Comparison of ENCODE assay signal across 24 cellular contexts in the genomic region with DNA sequence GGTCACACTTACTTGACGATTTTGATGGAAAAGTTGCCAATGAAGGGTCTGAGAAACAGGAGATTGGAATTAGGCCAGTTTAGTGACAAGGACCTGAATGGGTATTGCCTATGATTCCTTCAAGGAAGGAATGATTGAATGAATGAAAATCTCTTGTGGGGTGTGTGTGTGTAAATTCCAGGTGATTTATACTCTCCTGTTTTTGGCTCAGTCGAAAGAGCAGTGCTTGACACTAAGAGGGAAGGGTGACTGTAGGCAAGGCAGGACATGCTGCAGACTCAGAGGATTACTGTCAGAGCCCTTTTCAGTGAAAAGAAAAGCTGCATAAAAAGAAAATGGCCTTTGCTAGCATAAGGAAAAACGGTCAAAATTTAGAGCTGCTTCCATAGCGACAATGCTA.
"Had no signal": no experiment of that assay in that cellular context is flagged by ENCODE, and none has a peak within 500 bp of the region (broad histone marks: within the 10 kb centered on the region; RNA-seq: fewer than 3 reads in every experiment).

No MANE protein-coding gene starts in this region.

- H3K27ac ChIP-seq: body of pancreas, hepatocyte, pancreas, right lobe of liver, tibial artery, VCaP had no signal

- ATAC-seq: activated CD8-positive, alpha-beta T cell treated with anti-CD3 and anti-CD28 coated beads, Interleukin-2, amount 10 ng/mL, durations not matched to agents 7 days and 5 days; activated naive CD8-positive, alpha-beta T cell treated with anti-CD3 and anti-CD28 coated beads, Interleukin-2, amount 50 U/mL, for 24 hours; body of pancreas; left ventricle myocardium superior; natural killer cell treated with Interleukin-12 subunit alpha and Interleukin-12 subunit beta and Interleukin-15 and Interleukin-18, amount 100 ng/mL, for 72 hours; pancreas; right lobe of liver; stimulated activated effector memory CD8-positive, alpha-beta T cell treated with anti-CD3 and anti-CD28 coated beads, Interleukin-12 subunit alpha, Interleukin-12 subunit beta, amount 100 ng/mL, for 72 hours; stimulated activated naive CD8-positive, alpha-beta T cell treated with anti-CD3 and anti-CD28 coated beads, Interleukin-15, amount 100 ng/mL, for 72 hours; T-cell had no signal

- H3K4me3 ChIP-seq: body of pancreas, hepatocyte, pancreas, right lobe of liver, skin epidermis, tibial artery had no signal

- H3K36me3 Mint-ChIP-seq: natural killer cell treated with Interleukin-12 subunit alpha and Interleukin-12 subunit beta and Interleukin-15 and Interleukin-18, amount 100 ng/mL, for 72 hours; stimulated activated effector memory CD8-positive, alpha-beta T cell treated with anti-CD3 and anti-CD28 coated beads, Interleukin-12 subunit alpha, Interleukin-12 subunit beta, amount 100 ng/mL, for 72 hours; T-cell had no signal

- H3K9me3 Mint-ChIP-seq: activated CD4-positive, alpha-beta T cell treated with anti-CD3 and anti-CD28 coated beads, Interleukin-2, amount 10 ng/mL, durations not matched to agents 7 days and 5 days; activated naive CD8-positive, alpha-beta T cell treated with anti-CD3 and anti-CD28 coated beads, Interleukin-2, amount 50 U/mL, for 24 hours; activated T-helper 1 cell treated with anti-CD3 and anti-CD28 coated beads, Interleukin-12 subunit alpha, Interleukin-12 subunit beta, Interleukin-2, Interleukin-4 antibody, amounts not matched to agents 30 ng/mL and 10 ng/mL and 1 ng/mL, durations not matched to agents 14 hours and 24 hours and 36 hours; central memory CD8-positive, alpha-beta T cell; natural killer cell treated with Interleukin-12 subunit alpha and Interleukin-12 subunit beta and Interleukin-15 and Interleukin-18, amount 100 ng/mL, for 72 hours; stimulated activated effector memory CD8-positive, alpha-beta T cell treated with anti-CD3 and anti-CD28 coated beads, Interleukin-12 subunit alpha, Interleukin-12 subunit beta, amount 100 ng/mL, for 72 hours; stimulated activated naive CD8-positive, alpha-beta T cell treated with anti-CD3 and anti-CD28 coated beads, Interleukin-15, amount 100 ng/mL, for 72 hours; T-cell; T-helper 2 cell treated with Interferon-gamma antibody and Interleukin-4, amounts not matched to agents 5 μg/mL and 100 μg/mL, for 36 hours had no signal

- DNase-seq: activated CD4-positive, alpha-beta T cell treated with anti-CD3 and anti-CD28 coated beads, Interleukin-2, amount 10 ng/mL, durations not matched to agents 7 days and 5 days; activated CD4-positive, CD25-positive, alpha-beta regulatory T cell treated with anti-CD3 and anti-CD28 coated beads, Interleukin-2, amount 50 U/mL, for 72 hours; activated CD8-positive, alpha-beta T cell treated with anti-CD3 and anti-CD28 coated beads, Interleukin-2, amount 10 ng/mL, durations not matched to agents 7 days and 5 days; activated gamma-delta T cell; activated naive CD4-positive, alpha-beta T cell treated with anti-CD3 and anti-CD28 coated beads, Interleukin-2, amount 50 U/mL, for 16 hours; activated naive CD8-positive, alpha-beta T cell treated with anti-CD3 and anti-CD28 coated beads, Interleukin-2, amount 50 U/mL, for 24 hours; anterior cingulate cortex; body of pancreas; glutamatergic neuron; left ventricle myocardium superior; pancreas; right lobe of liver; stimulated activated CD4-positive, alpha-beta T cell treated with anti-CD3 and anti-CD28 coated beads, Interleukin-2, amount 100 ng/mL, for 24 hours; stimulated activated naive CD8-positive, alpha-beta T cell treated with anti-CD3 and anti-CD28 coated beads, Interleukin-15, amount 100 ng/mL, for 72 hours; T-cell; tibial artery had no signal

- H3K36me3 ChIP-seq: pancreas, right lobe of liver had no signal

- H3K4me3 Mint-ChIP-seq: activated CD4-positive, alpha-beta T cell treated with anti-CD3 and anti-CD28 coated beads, Interleukin-2, amount 10 ng/mL, durations not matched to agents 7 days and 5 days; activated CD8-positive, alpha-beta T cell treated with anti-CD3 and anti-CD28 coated beads, Interleukin-2, amount 10 ng/mL, durations not matched to agents 7 days and 5 days; activated naive CD8-positive, alpha-beta T cell treated with anti-CD3 and anti-CD28 coated beads, Interleukin-2, amount 50 U/mL, for 24 hours; activated T-helper 1 cell treated with anti-CD3 and anti-CD28 coated beads, Interleukin-12 subunit alpha, Interleukin-12 subunit beta, Interleukin-2, Interleukin-4 antibody, amounts not matched to agents 30 ng/mL and 10 ng/mL and 1 ng/mL, durations not matched to agents 14 hours and 24 hours and 36 hours; central memory CD8-positive, alpha-beta T cell; natural killer cell treated with Interleukin-12 subunit alpha and Interleukin-12 subunit beta and Interleukin-15 and Interleukin-18, amount 100 ng/mL, for 72 hours; stimulated activated effector memory CD8-positive, alpha-beta T cell treated with anti-CD3 and anti-CD28 coated beads, Interleukin-12 subunit alpha, Interleukin-12 subunit beta, amount 100 ng/mL, for 72 hours; stimulated activated naive CD8-positive, alpha-beta T cell treated with anti-CD3 and anti-CD28 coated beads, Interleukin-15, amount 100 ng/mL, for 72 hours; T-cell; T-helper 2 cell treated with Interferon-gamma antibody and Interleukin-4, amounts not matched to agents 5 μg/mL and 100 μg/mL, for 36 hours had no signal

- H3K4me1 ChIP-seq: body of pancreas, pancreas, right lobe of liver had no signal

- H3K27me3 Mint-ChIP-seq: activated naive CD8-positive, alpha-beta T cell treated with anti-CD3 and anti-CD28 coated beads, Interleukin-2, amount 50 U/mL, for 24 hours; central memory CD8-positive, alpha-beta T cell; natural killer cell treated with Interleukin-12 subunit alpha and Interleukin-12 subunit beta and Interleukin-15 and Interleukin-18, amount 100 ng/mL, for 72 hours had no signal

- H3K9me3 ChIP-seq: body of pancreas, pancreas, right lobe of liver, tibial artery had no signal

- H3K4me1 Mint-ChIP-seq: activated CD4-positive, alpha-beta T cell treated with anti-CD3 and anti-CD28 coated beads, Interleukin-2, amount 10 ng/mL, durations not matched to agents 7 days and 5 days; activated naive CD8-positive, alpha-beta T cell treated with anti-CD3 and anti-CD28 coated beads, Interleukin-2, amount 50 U/mL, for 24 hours; stimulated activated naive CD8-positive, alpha-beta T cell treated with anti-CD3 and anti-CD28 coated beads, Interleukin-15, amount 100 ng/mL, for 72 hours had no signal

- H3K27ac Mint-ChIP-seq: activated CD4-positive, alpha-beta T cell treated with anti-CD3 and anti-CD28 coated beads, Interleukin-2, amount 10 ng/mL, durations not matched to agents 7 days and 5 days; activated CD8-positive, alpha-beta T cell treated with anti-CD3 and anti-CD28 coated beads, Interleukin-2, amount 10 ng/mL, durations not matched to agents 7 days and 5 days; activated naive CD8-positive, alpha-beta T cell treated with anti-CD3 and anti-CD28 coated beads, Interleukin-2, amount 50 U/mL, for 24 hours; activated T-helper 1 cell treated with anti-CD3 and anti-CD28 coated beads, Interleukin-12 subunit alpha, Interleukin-12 subunit beta, Interleukin-2, Interleukin-4 antibody, amounts not matched to agents 30 ng/mL and 10 ng/mL and 1 ng/mL, durations not matched to agents 14 hours and 24 hours and 36 hours; natural killer cell treated with Interleukin-12 subunit alpha and Interleukin-12 subunit beta and Interleukin-15 and Interleukin-18, amount 100 ng/mL, for 72 hours; stimulated activated effector memory CD8-positive, alpha-beta T cell treated with anti-CD3 and anti-CD28 coated beads, Interleukin-12 subunit alpha, Interleukin-12 subunit beta, amount 100 ng/mL, for 72 hours; stimulated activated naive CD8-positive, alpha-beta T cell treated with anti-CD3 and anti-CD28 coated beads, Interleukin-15, amount 100 ng/mL, for 72 hours; T-cell; T-helper 2 cell treated with Interferon-gamma antibody and Interleukin-4, amounts not matched to agents 5 μg/mL and 100 μg/mL, for 36 hours had no signal

- H3K27me3 ChIP-seq: body of pancreas, hepatocyte, pancreas, right lobe of liver, tibial artery had no signal
